ENCODE assay signal across 22 cellular contexts in the genomic region with DNA sequence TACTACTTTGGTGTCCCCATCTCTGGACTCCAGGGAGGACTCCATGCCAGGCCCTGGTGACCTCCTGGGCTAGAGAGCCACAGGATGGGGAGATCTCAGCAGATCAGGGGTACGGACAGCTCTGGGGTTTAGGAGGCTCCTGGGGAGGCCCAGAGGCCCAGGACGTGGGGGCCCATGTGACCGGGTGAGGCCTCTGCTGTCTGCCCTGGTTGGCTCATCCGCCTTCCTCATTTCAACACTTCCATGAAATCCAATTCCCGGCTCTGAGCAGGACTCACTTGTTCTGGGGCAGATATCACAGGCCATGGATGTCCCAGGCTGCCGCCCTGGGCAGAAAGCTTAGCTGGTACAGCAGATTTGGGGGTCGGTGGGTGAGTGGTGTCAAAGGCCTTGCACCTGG. TPM values are rescaled to one million over a fixed set of nuclear protein-coding genes. Genes with fewer than 3 reads are reported as not detected.
"Had no signal": no experiment of that assay in that cellular context is flagged by ENCODE, and none has a peak within 500 bp of the region (broad histone marks: within the 10 kb centered on the region; RNA-seq: fewer than 3 reads in every experiment).

No MANE protein-coding gene starts in this region.

- H3K27ac Mint-ChIP-seq: activated naive CD4-positive, alpha-beta T cell treated with anti-CD3 and anti-CD28 coated beads, Interleukin-2, amount 10 ng/mL, durations not matched to agents 7 days and 5 days; activated T-cell treated with anti-CD3 and anti-CD28 coated beads, Interleukin-2, amount 50 U/mL, for 72 hours; T-helper 2 cell treated with Interferon-gamma antibody and Interleukin-4, amounts not matched to agents 5 μg/mL and 100 μg/mL, for 36 hours had no signal

- H3K4me3 ChIP-seq: coronary artery, gastroesophageal sphincter, tibial artery had no signal

- H3K4me3 Mint-ChIP-seq: activated naive CD4-positive, alpha-beta T cell treated with anti-CD3 and anti-CD28 coated beads, Interleukin-2, amount 10 ng/mL, durations not matched to agents 7 days and 5 days had no signal

- H3K36me3 ChIP-seq: gastroesophageal sphincter, WERI-Rb-1 had no signal

- H3K27ac ChIP-seq: coronary artery, epithelial cell of prostate, gastroesophageal sphincter, parathyroid adenoma, tibial artery, WERI-Rb-1 had no signal

- DNase-seq: activated CD4-positive, alpha-beta T cell treated with anti-CD3 and anti-CD28 coated beads for 1 hour; activated CD8-positive, alpha-beta memory T cell treated with anti-CD3 and anti-CD28 coated beads for 24 hours; activated CD8-positive, alpha-beta memory T cell treated with anti-CD3 and anti-CD28 coated beads, Interleukin-2, amount 50 U/mL, for 48 hours; activated effector memory CD4-positive, alpha-beta T cell treated with anti-CD3 and anti-CD28 coated beads, Interleukin-2, amount 50 U/mL, for 16 hours; activated naive CD4-positive, alpha-beta T cell treated with anti-CD3 and anti-CD28 coated beads, Interleukin-2, amount 10 ng/mL, durations not matched to agents 7 days and 5 days; activated T-cell treated with anti-CD3 and anti-CD28 coated beads, Interleukin-2, amount 50 U/mL, for 72 hours; cerebellar nuclear complex; head of caudate nucleus; islet precursor cell; left cardiac atrium; mesendoderm; naive B cell; stimulated activated CD4-positive, alpha-beta T cell treated with anti-CD3 and anti-CD28 coated beads, Interleukin-1b, Interleukin-23, amount 100 ng/mL, for 48 hours; stimulated activated naive CD8-positive, alpha-beta T cell treated with anti-CD3 and anti-CD28 coated beads, Interleukin-15, amount 100 ng/mL, for 72 hours; tibial artery; WERI-Rb-1 had no signal

- H3K27me3 Mint-ChIP-seq: stimulated activated naive CD8-positive, alpha-beta T cell treated with anti-CD3 and anti-CD28 coated beads, Interleukin-15, amount 100 ng/mL, for 72 hours had no signal

- H3K9me3 Mint-ChIP-seq: activated naive CD4-positive, alpha-beta T cell treated with anti-CD3 and anti-CD28 coated beads, Interleukin-2, amount 10 ng/mL, durations not matched to agents 7 days and 5 days; activated T-cell treated with anti-CD3 and anti-CD28 coated beads, Interleukin-2, amount 50 U/mL, for 72 hours; naive B cell; stimulated activated naive CD8-positive, alpha-beta T cell treated with anti-CD3 and anti-CD28 coated beads, Interleukin-15, amount 100 ng/mL, for 72 hours; T-helper 2 cell treated with Interferon-gamma antibody and Interleukin-4, amounts not matched to agents 5 μg/mL and 100 μg/mL, for 36 hours had no signal

- H3K9ac ChIP-seq: parathyroid adenoma had no signal

- H3K9me3 ChIP-seq: gastroesophageal sphincter, tibial artery had no signal

- H3K36me3 Mint-ChIP-seq: naive B cell had no signal

- H3K27me3 ChIP-seq: gastroesophageal sphincter, tibial artery had no signal

RNA-seq across cellular contexts. Expression of gene PRAM1, which starts 1.1 kb away (rescaled TPM):
- total RNA-seq: pulmonary artery endothelial cell had no signal
